Comparison of ENCODE assay signal across 8 cellular contexts in genomic region chr4:39698424-39699009, GRCh38. TPM values are rescaled to one million over a fixed set of nuclear protein-coding genes. Genes with fewer than 3 reads are reported as not detected.
DNase-seq lines count a peak whose midpoint lies in the region; ATAC-seq, FAIRE-seq and TF ChIP-seq lines count a peak whose summit lies in the region.

No MANE protein-coding gene starts in this region.

- H3K27ac ChIP-seq in AG04450 (ENCODE audit: low read depth, low read length) = peak overlapping the region; percentile 52
- H3K27ac ChIP-seq in Peyer's patch = peak overlapping the region; percentile 83 to 98 (median 96)
- peak overlapping the region; percentile 86 to 97 for H3K27ac ChIP-seq in small intestine (ENCODE audit: low read depth in 1 of 2, low read length in 1 of 2)

- H3K9me3 Mint-ChIP-seq in brain = no peaks in the 10 kb centered on the region

- H3K4me3 Mint-ChIP-seq in brain = peak overlapping the region; percentile 99 to 100 (median 99)

- no peak for FAIRE-seq in small intestine (lab: Jason Lieb, UNC)

- ATAC-seq in GM18511 (IDR thresholded peaks at IDR 0.05; ENCODE audit: unreplicated experiment) = peak; percentile 43
- peak; percentile 28 for ATAC-seq in HG03139 (IDR thresholded peaks at IDR 0.05; ENCODE audit: unreplicated experiment)
- no peak for ATAC-seq in GM19467 (IDR thresholded peaks at IDR 0.05; ENCODE audit: unreplicated experiment)

- no peak for TF ChIP-seq POLR2A in Peyer's patch (IDR thresholded peaks at IDR 0.05)

- peaks cover 15% of the 10 kb centered on the region for H3K27me3 Mint-ChIP-seq in brain

- H3K4me3 ChIP-seq in AG04450 (ENCODE audit: low read depth, low read length) (peak overlapping the region; percentile 96), Peyer's patch (peak overlapping the region; percentile 84 to 98 (median 92)), small intestine (ENCODE audit: low read depth in 1 of 2, low read length in 2 of 2) (peak overlapping the region; percentile 81 to 84)

- peaks cover 5% of the 10 kb centered on the region; the same call in 1 of the 2 replicates for H3K9me3 ChIP-seq in AG04450 (ENCODE audit: control insufficient read depth, insufficient read depth, low read length)
- no peaks in the 10 kb centered on the region for H3K9me3 ChIP-seq in Peyer's patch
- H3K9me3 ChIP-seq in small intestine (ENCODE audit: control insufficient read depth, low read depth) = no peaks in the 10 kb centered on the region

- CTCF ChIA-PET in AG04450 (lab: Charles Lee) = interaction anchor here (0.5 to 2.0 kb wide), 3 partner anchors 25 to 280 kb away, joined by 3 to 9 read pairs (median 6); no protein-coding TSS in a partner anchor

- H3K4me1 ChIP-seq in Peyer's patch = peaks cover 0 to 14% (median 1%) of the 10 kb centered on the region in 4 donors
- H3K4me1 ChIP-seq in small intestine (ENCODE audit: control insufficient read depth in 2 of 2, insufficient read depth in 1 of 2, low read depth in 1 of 2, low read length in 1 of 2) = peaks cover 2% of the 10 kb centered on the region in 2 donors

- TF ChIP-seq CTCF in AG04450 (IDR thresholded peaks at IDR 0.05; ENCODE audit: low read depth, low read length) (no peak), Peyer's patch (IDR thresholded peaks at IDR 0.05) (no peak), brain (conservative IDR thresholded peaks at IDR 0.05) (no peak)

- H3K36me3 Mint-ChIP-seq in brain = peaks cover 18% of the 10 kb centered on the region

- POLR2A ChIA-PET in AG04450 (lab: Yijun Ruan, JAX) = interaction anchor here (0.6 to 1.5 kb wide), 4 partner anchors 15 to 249 kb away, joined by 4 to 13 read pairs (median 8); partner anchors contain the start of genes SMIM14 and UGDH

- peaks cover 48% of the 10 kb centered on the region for H3K4me1 Mint-ChIP-seq in brain

- H3K36me3 ChIP-seq in Peyer's patch = peaks cover 0 to 10% (median 0%) of the 10 kb centered on the region in 3 donors
- peaks cover 0 to 2% of the 10 kb centered on the region in 2 donors for H3K36me3 ChIP-seq in small intestine (ENCODE audit: control insufficient read depth in 2 of 2, insufficient read depth in 2 of 2, low read length in 2 of 2)

- DNase-seq in AG04450 (ENCODE audit: low read depth, low spot score) (no peak), Peyer's patch (peak; percentile 50 to 75 (median 72)), iPS-NIHi11 (ENCODE audit: low spot score) (peak; percentile 59), small intestine (peak; percentile 51)

- H3K27me3 ChIP-seq in AG04450 (ENCODE audit: control insufficient read depth, insufficient read depth, low read length) (no peaks in the 10 kb centered on the region), Peyer's patch (no peaks in the 10 kb centered on the region), small intestine (ENCODE audit: control insufficient read depth in 2 of 2, insufficient read depth in 2 of 2, low read length in 2 of 2) (no peaks in the 10 kb centered on the region)

- H3K27ac Mint-ChIP-seq in brain = peak overlapping the region; percentile 97 to 100 (median 98)

- WGBS in small intestine, 3 donors = 0 to 1% (median 0%) methylated on average over 15 to 21 of the region's 21 CpGs

RNA-seq across cellular contexts. Expression of gene UBE2K, which starts 0.6 kb away (rescaled TPM):
- polyA plus RNA-seq in AG04450 (2011; rRNA removed) (79.3 and 101 TPM in 2 replicates), brain (ENCODE audit: insufficient read depth, low read depth, low replicate concordance) (46.1 TPM), small intestine (10 to 100 TPM; 33.5 to 36.0 (median 35.1) TPM)
- polyA minus RNA-seq in AG04450 (2011; rRNA and poly(A)+ RNA removed) = 21.7 and 30.8 TPM in 2 replicates
- total RNA-seq in Peyer's patch = 10 to 100 TPM; 18.4 to 38.8 (median 26.1) TPM

RNA-seq across cellular contexts. Expression of gene SMIM14, which starts 59.9 kb away (rescaled TPM):
- 48.0 and 53.7 TPM in 2 replicates for polyA plus RNA-seq in AG04450 (2011; rRNA removed)
- polyA minus RNA-seq in AG04450 (2011; rRNA and poly(A)+ RNA removed) = 37.1 and 50.7 TPM in 2 replicates
- total RNA-seq in Peyer's patch = 10 to 100 TPM; 27.7 to 49.6 (median 39.8) TPM
- polyA plus RNA-seq in brain (ENCODE audit: insufficient read depth, low read depth, low replicate concordance) = 77.0 TPM
- 10 to 100 TPM; 22.3 to 39.8 (median 31.3) TPM for polyA plus RNA-seq in small intestine
